In the genomic region with DNA sequence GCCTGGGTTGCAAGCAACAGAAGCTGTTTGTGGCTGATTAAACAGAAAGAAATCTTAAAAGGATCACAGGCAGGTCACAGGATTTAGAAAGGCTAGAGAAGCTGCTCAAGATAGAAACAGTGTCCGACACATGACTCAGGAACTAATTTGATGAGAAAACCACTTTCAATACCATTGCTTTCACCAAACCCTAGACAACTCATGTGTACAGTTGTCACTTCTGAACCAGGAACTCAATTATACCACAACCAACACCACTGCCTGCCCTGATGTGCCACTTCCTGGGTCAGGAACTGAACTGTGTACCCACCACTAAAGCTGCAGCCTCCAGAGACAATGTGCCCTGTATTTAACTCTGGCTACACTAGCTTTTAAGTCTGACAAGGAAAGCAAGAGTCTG, we compare ENCODE assay signal across 8 cellular contexts. TPM values are rescaled to one million over a fixed set of nuclear protein-coding genes. Genes with fewer than 3 reads are reported as not detected.
DNase-seq lines count a peak whose midpoint lies in the region; ATAC-seq and TF ChIP-seq lines count a peak whose summit lies in the region.

No MANE protein-coding gene starts in this region.

- no peak overlapping the region for H3K4me2 ChIP-seq in PC-3 (ENCODE audit: low read length)

- H4K20me1 ChIP-seq in PC-3 (ENCODE audit: low read length) = no peaks in the 10 kb centered on the region

- CTCF ChIA-PET in PC-3 (lab: Charles Lee) = no interaction called here

- DNase-seq in activated CD4-positive, CD25-positive, alpha-beta regulatory T cell treated with anti-CD3 and anti-CD28 coated beads, Interleukin-2, amount 50 U/mL, for 72 hours = no peak
- peak; percentile 33 for DNase-seq in RPMI8226
- DNase-seq in renal cortical epithelial cell (ENCODE audit: low read depth) = peak; percentile 29
- DNase-seq in hepatic stellate cell (ENCODE audit: low spot score) = no peak
- DNase-seq in NCI-H2029 (lab: John Stamatoyannopoulos, UW) = no peak
- DNase-seq in PC-3 = no peak

- H3K79me2 ChIP-seq in PC-3 (ENCODE audit: low read length) = no peaks in the 10 kb centered on the region

- TF ChIP-seq CTCF in PC-3 (conservative IDR thresholded peaks at IDR 0.05; ENCODE audit: low read depth, low read length) = no peak

- peaks cover under 1% of the 10 kb centered on the region; the same call in 1 of the 2 replicates for H3K4me1 ChIP-seq in PC-3 (ENCODE audit: insufficient read depth, low read length)

- no peaks in the 10 kb centered on the region for H3K27me3 ChIP-seq in PC-3 (ENCODE audit: low read length)

- no peak overlapping the region for H2AFZ ChIP-seq in PC-3 (ENCODE audit: low read length)

- no peaks in the 10 kb centered on the region for H3K36me3 ChIP-seq in PC-3 (ENCODE audit: low read depth, low read length)

- H3K9me2 ChIP-seq in PC-3 (replicated peaks; ENCODE audit: low read length) = no peaks in the 10 kb centered on the region

- H3K9ac ChIP-seq in PC-3 (ENCODE audit: low read length) = no peak overlapping the region

- no peak overlapping the region for H3K4me3 ChIP-seq in PC-3 (ENCODE audit: low read length)

- POLR2A ChIA-PET in PC-3 (lab: Charles Lee; ENCODE audit: unreplicated experiment) = no interaction called here

- intact Hi-C loops in PC-3 (cut with micrococcal nuclease) = no loop called here

- ATAC-seq in activated CD4-positive, CD25-positive, alpha-beta regulatory T cell treated with anti-CD3 and anti-CD28 coated beads, Interleukin-2, amount 50 U/mL, for 24 hours = peak; percentile 81 to 89
- ATAC-seq in HG02938 (IDR thresholded peaks at IDR 0.05; ENCODE audit: unreplicated experiment) = peak; percentile 79
- no peak for ATAC-seq in PC-3

- BruUV-seq in PC-3 (replicated peaks; lab: Mats Ljungman, UMichigan) = no TSS peak

- H3K27ac ChIP-seq in PC-3 (ENCODE audit: low read length) = no peak overlapping the region

- H3F3A ChIP-seq in PC-3 (ENCODE audit: low read length, unreplicated experiment) = no peaks in the 10 kb centered on the region

- no peaks in the 10 kb centered on the region for H3K9me3 ChIP-seq in PC-3 (ENCODE audit: low read length)

RNA-seq across cellular contexts. Expression of a gene that starts 6.9 kb away (rescaled TPM):
- total RNA-seq in renal cortical epithelial cell (97.2 and 99.8 TPM in 2 replicates), PC-3 (2014; rRNA removed) (24.5 and 40.8 TPM in 2 replicates)

RNA-seq across cellular contexts. Expression of a gene that starts 7.0 kb away (rescaled TPM):
- total RNA-seq in renal cortical epithelial cell = 2.3 and 5.2 TPM in 2 replicates
- 11.5 and 17.3 TPM in 2 replicates for total RNA-seq in PC-3 (2014; rRNA removed)

RNA-seq across cellular contexts. Expression of a gene that starts 56.0 kb away (rescaled TPM):
- not detected in 2 replicates for total RNA-seq in renal cortical epithelial cell
- not detected in 2 replicates for total RNA-seq in PC-3 (2014; rRNA removed)

Comparison
In these comparisons a context has a peak if more than half of its experiments do, and no peak if none do; other contexts are left out.
1. DNase-seq: peak in RPMI8226 (single experiment) and renal cortical epithelial cell (single experiment); none in activated CD4-positive, CD25-positive, alpha-beta regulatory T cell treated with anti-CD3 and anti-CD28 coated beads, Interleukin-2, amount 50 U/mL, for 72 hours (single experiment), hepatic stellate cell (single experiment), NCI-H2029 (single experiment) and PC-3 (single experiment).